ENCODE assay signal across 10 cellular contexts in genomic region chr4:2942532-2943363, GRCh38. TPM values are rescaled to one million over a fixed set of nuclear protein-coding genes. Genes with fewer than 3 reads are reported as not detected.
A peak's percentile ranks its signal among the peaks of the same experiment; 100 is the strongest.
DNase-seq lines count a peak whose midpoint lies in the region; ATAC-seq, FAIRE-seq and TF ChIP-seq lines count a peak whose summit lies in the region.
"Had no signal": no experiment of that assay in that cellular context is flagged by ENCODE, and none has a peak within 500 bp of the region (broad histone marks: within the 10 kb centered on the region; RNA-seq: fewer than 3 reads in every experiment).

No MANE protein-coding gene starts in this region.

- peaks cover 62% of the 10 kb centered on the region for H3K4me1 Mint-ChIP-seq in activated CD8-positive, alpha-beta memory T cell treated with anti-CD3 and anti-CD28 coated beads, Interleukin-2, amount 10 ng/mL, durations not matched to agents 7 days and 5 days
- H3K4me1 Mint-ChIP-seq in stimulated activated naive CD8-positive, alpha-beta T cell treated with anti-CD3 and anti-CD28 coated beads, Interleukin-15, amount 100 ng/mL, for 72 hours = peaks cover 43% of the 10 kb centered on the region

- H3K4me1 ChIP-seq in kidney (ENCODE audit: control insufficient read depth in 1 of 2, insufficient read depth in 1 of 2, low read depth in 1 of 2, low read length in 2 of 2) = peaks cover 0 to 5% of the 10 kb centered on the region in 2 donors

- CTCF ChIA-PET in activated CD8-positive, alpha-beta memory T cell treated with anti-CD3 and anti-CD28 coated beads, Interleukin-2, amount 10 ng/mL, durations not matched to agents 7 days and 5 days (lab: Charles Lee) = interaction anchor here (1.4 to 2.9 kb wide), 3 partner anchors 11 to 19 kb away, joined by 4 to 26 read pairs (median 10); no protein-coding TSS in a partner anchor

- no peaks in the 10 kb centered on the region for H3K9me3 ChIP-seq in kidney (ENCODE audit: control insufficient read depth in 1 of 2, low read length in 2 of 2)

- TF ChIP-seq CTCF in kidney (IDR thresholded peaks at IDR 0.05; ENCODE audit: borderline replicate concordance, extremely low read depth, insufficient read depth) = no peak

- H3K4me3 Mint-ChIP-seq in activated CD8-positive, alpha-beta memory T cell treated with anti-CD3 and anti-CD28 coated beads, Interleukin-2, amount 10 ng/mL, durations not matched to agents 7 days and 5 days = peak overlapping the region; percentile 47
- H3K4me3 Mint-ChIP-seq in stimulated activated naive CD8-positive, alpha-beta T cell treated with anti-CD3 and anti-CD28 coated beads, Interleukin-15, amount 100 ng/mL, for 72 hours = no peak overlapping the region

- intact Hi-C loops in kidney (cut with DNase I) = no loop called here

- H3K27ac ChIP-seq in kidney (ENCODE audit: low read depth in 2 of 2, low read length in 2 of 2) = no peak overlapping the region
- H3K27ac ChIP-seq: HL-60 had no signal

- no peak for FAIRE-seq in kidney (lab: Jason Lieb, UNC)

- no peak overlapping the region for H3K9ac ChIP-seq in kidney (ENCODE audit: low read length in 2 of 2)

- no peak overlapping the region for H3K4me3 ChIP-seq in kidney (ENCODE audit: low read length in 2 of 2)

- H3K9me3 Mint-ChIP-seq in activated CD8-positive, alpha-beta memory T cell treated with anti-CD3 and anti-CD28 coated beads, Interleukin-2, amount 10 ng/mL, durations not matched to agents 7 days and 5 days (ENCODE audit: low read depth) = no peaks in the 10 kb centered on the region
- H3K9me3 Mint-ChIP-seq in stimulated activated naive CD8-positive, alpha-beta T cell treated with anti-CD3 and anti-CD28 coated beads, Interleukin-15, amount 100 ng/mL, for 72 hours = no peaks in the 10 kb centered on the region

- peak; percentile 73 for ATAC-seq in activated CD8-positive, alpha-beta memory T cell treated with anti-CD3 and anti-CD28 coated beads, Interleukin-2, amount 10 ng/mL, durations not matched to agents 7 days and 5 days
- ATAC-seq in stimulated activated naive CD8-positive, alpha-beta T cell treated with anti-CD3 and anti-CD28 coated beads, Interleukin-15, amount 100 ng/mL, for 72 hours = peak; percentile 50
- ATAC-seq in GM18498 (IDR thresholded peaks at IDR 0.05; ENCODE audit: unreplicated experiment) = no peak
- no peak for ATAC-seq in HG03095 (IDR thresholded peaks at IDR 0.05; ENCODE audit: unreplicated experiment)

- peaks cover 73% of the 10 kb centered on the region for H3K36me3 Mint-ChIP-seq in activated CD8-positive, alpha-beta memory T cell treated with anti-CD3 and anti-CD28 coated beads, Interleukin-2, amount 10 ng/mL, durations not matched to agents 7 days and 5 days

- H3K36me3 ChIP-seq in kidney (ENCODE audit: control insufficient read depth in 1 of 2, insufficient read depth in 2 of 2, low read length in 2 of 2) = peaks cover 38 to 67% of the 10 kb centered on the region in 2 donors

- H3K27ac Mint-ChIP-seq in activated CD8-positive, alpha-beta memory T cell treated with anti-CD3 and anti-CD28 coated beads, Interleukin-2, amount 10 ng/mL, durations not matched to agents 7 days and 5 days = peak overlapping the region; percentile 93
- H3K27ac Mint-ChIP-seq in stimulated activated naive CD8-positive, alpha-beta T cell treated with anti-CD3 and anti-CD28 coated beads, Interleukin-15, amount 100 ng/mL, for 72 hours = peak overlapping the region; percentile 87 to 92

- H3K27me3 Mint-ChIP-seq in activated CD8-positive, alpha-beta memory T cell treated with anti-CD3 and anti-CD28 coated beads, Interleukin-2, amount 10 ng/mL, durations not matched to agents 7 days and 5 days = no peaks in the 10 kb centered on the region
- H3K27me3 Mint-ChIP-seq in stimulated activated naive CD8-positive, alpha-beta T cell treated with anti-CD3 and anti-CD28 coated beads, Interleukin-15, amount 100 ng/mL, for 72 hours = no peaks in the 10 kb centered on the region

- DNase-seq in activated gamma-delta T cell (lab: John Stamatoyannopoulos, UW) (peak; percentile 14), activated gamma-delta T cell treated with Interleukin-2 at 50 U/mL for 16 hours (no peak), kidney (peak; percentile 85)
- DNase-seq in activated CD8-positive, alpha-beta memory T cell treated with anti-CD3 and anti-CD28 coated beads, Interleukin-2, amount 10 ng/mL, durations not matched to agents 7 days and 5 days = peak; percentile 74
- DNase-seq in stimulated activated naive CD8-positive, alpha-beta T cell treated with anti-CD3 and anti-CD28 coated beads, Interleukin-15, amount 100 ng/mL, for 72 hours = no peak
- DNase-seq in stimulated activated CD4-positive, alpha-beta T cell treated with anti-CD3 and anti-CD28 coated beads, Interleukin-2, amount 100 ng/mL, for 48 hours = no peak
- DNase-seq: central memory CD4-positive, alpha-beta T cell had no signal

RNA-seq across cellular contexts. Expression of gene NOP14, which starts 20.5 kb away (rescaled TPM):
- total RNA-seq in activated CD8-positive, alpha-beta memory T cell treated with anti-CD3 and anti-CD28 coated beads, Interleukin-2, amount 10 ng/mL, durations not matched to agents 7 days and 5 days = 10 to 100 TPM; 47.9 to 81.0 TPM
- total RNA-seq in kidney = 22.0 TPM
- polyA plus RNA-seq in kidney (ENCODE audit: insufficient read depth, low read depth, low replicate concordance) = 15.1 TPM

RNA-seq across cellular contexts. Expression of gene GRK4, which starts 20.6 kb away (rescaled TPM):
- 1 to 10 TPM; 3.0 to 4.4 TPM for total RNA-seq in activated CD8-positive, alpha-beta memory T cell treated with anti-CD3 and anti-CD28 coated beads, Interleukin-2, amount 10 ng/mL, durations not matched to agents 7 days and 5 days
- total RNA-seq in kidney = 4.3 TPM
- polyA plus RNA-seq in kidney (ENCODE audit: insufficient read depth, low read depth, low replicate concordance) = 4.3 TPM

Comparison
In these comparisons a context has a peak if more than half of its experiments do, and no peak if none do; other contexts are left out.
1. DNase-seq: peak in activated gamma-delta T cell (single experiment), activated CD8-positive, alpha-beta memory T cell treated with anti-CD3 and anti-CD28 coated beads, Interleukin-2, amount 10 ng/mL, durations not matched to agents 7 days and 5 days (single experiment) and kidney (single experiment); none in activated gamma-delta T cell treated with Interleukin-2 at 50 U/mL for 16 hours (single experiment), stimulated activated naive CD8-positive, alpha-beta T cell treated with anti-CD3 and anti-CD28 coated beads, Interleukin-15, amount 100 ng/mL, for 72 hours (0 of 2) and stimulated activated CD4-positive, alpha-beta T cell treated with anti-CD3 and anti-CD28 coated beads, Interleukin-2, amount 100 ng/mL, for 48 hours (0 of 2).
2. ATAC-seq: peak in activated CD8-positive, alpha-beta memory T cell treated with anti-CD3 and anti-CD28 coated beads, Interleukin-2, amount 10 ng/mL, durations not matched to agents 7 days and 5 days (single experiment) and stimulated activated naive CD8-positive, alpha-beta T cell treated with anti-CD3 and anti-CD28 coated beads, Interleukin-15, amount 100 ng/mL, for 72 hours (single experiment); none in GM18498 (single experiment) and HG03095 (single experiment).